ENCODE assay signal across 8 cellular contexts in genomic region chr15:85579957-85580694, GRCh38.
DNase-seq lines count a peak whose midpoint lies in the region; ATAC-seq, FAIRE-seq and TF ChIP-seq lines count a peak whose summit lies in the region.

No MANE protein-coding gene starts in this region.

- H3K9me3 ChIP-seq in A549 (no peaks in the 10 kb centered on the region), KOPT-K1 (ENCODE audit: insufficient read depth, low read length, poor library complexity, severe bottlenecking) (no peaks in the 10 kb centered on the region), muscle layer of colon (ENCODE audit: low read length) (no peaks in the 10 kb centered on the region)

- peak in 1 of 2 experiments; percentile 25; a peak in 1 of 5 replicates for TF ChIP-seq EP300 in A549 (IDR thresholded peaks at IDR 0.05)

- peak; percentile 92 for FAIRE-seq in A549 (lab: Jason Lieb, UNC)

- H3K9ac ChIP-seq in muscle layer of colon (ENCODE audit: low read length), result no peak overlapping the region

- ATAC-seq in A549 (peak; percentile 68 to 85), GM19035 (IDR thresholded peaks at IDR 0.05; ENCODE audit: unreplicated experiment) (no peak)

- H3K4me1 ChIP-seq in A549 (peaks cover 70% of the 10 kb centered on the region), muscle layer of colon (ENCODE audit: insufficient read depth, low read length) (peaks cover 42% of the 10 kb centered on the region)

- no peak for TF ChIP-seq POLR2A in A549 (IDR thresholded peaks at IDR 0.05; ENCODE audit: low read length)

- TF ChIP-seq RAD21 in A549 (conservative IDR thresholded peaks at IDR 0.05 in 1 of 2, IDR thresholded peaks at IDR 0.05 in 1 of 2), result peak; percentile 45 to 48

- peak overlapping the region; percentile 48 for H3K4me3 ChIP-seq in A549
- no peak overlapping the region for H3K4me3 ChIP-seq in choroid plexus epithelial cell (ENCODE audit: low read depth, low read length)
- H3K4me3 ChIP-seq in muscle layer of colon (ENCODE audit: low read depth in 1 of 2, low read length in 2 of 2), result no peak overlapping the region

- DNase-seq in A549 (ENCODE audit: low read depth in 1 of 2, low spot score in 1 of 2) (peak; percentile 79 to 80), choroid plexus epithelial cell (ENCODE audit: low read depth) (peak; percentile 46), SW 1271 (lab: John Stamatoyannopoulos, UW) (no peak)
- no peak for DNase-seq in activated effector memory CD4-positive, alpha-beta T cell treated with Interleukin-2 at 50 U/mL for 16 hours
- DNase-seq in effector CD8-positive, alpha-beta T cell (lab: John Stamatoyannopoulos, UW), result no peak

- TF ChIP-seq CTCF in A549 (IDR thresholded peaks at IDR 0.05), result peak; percentile 66
- peak; percentile 34 for TF ChIP-seq CTCF in choroid plexus epithelial cell (conservative IDR thresholded peaks at IDR 0.05; ENCODE audit: low read depth, low read length)

- H3K4me2 ChIP-seq in A549, result peak overlapping the region; percentile 91

- peaks cover 15% of the 10 kb centered on the region; the same call in 1 of the 2 replicates for H3K36me3 ChIP-seq in KOPT-K1 (ENCODE audit: insufficient read depth, low read length)
- peaks cover 17% of the 10 kb centered on the region for H3K36me3 ChIP-seq in muscle layer of colon (ENCODE audit: insufficient read depth, low read length)

- H3K27me3 ChIP-seq in muscle layer of colon (ENCODE audit: control insufficient read depth in 1 of 2, insufficient read depth in 2 of 2, low read length in 2 of 2), result no peaks in the 10 kb centered on the region

- H3K27ac ChIP-seq in A549 (peak overlapping the region; percentile 87 to 89), KOPT-K1 (ENCODE audit: low read depth, low read length, poor library complexity, severe bottlenecking) (peak overlapping the region; percentile 83), muscle layer of colon (ENCODE audit: low read depth, low read length) (peak overlapping the region; percentile 40)

- CTCF ChIA-PET in A549 (lab: Yijun Ruan, JAX), result interaction anchor here (0.9 to 2.7 kb wide), 15 partner anchors 10 to 284 kb away, joined by 3 to 14 read pairs (median 5); no protein-coding TSS in a partner anchor

- POLR2A ChIA-PET in A549 (lab: Yijun Ruan, JAX), result interaction anchor here (1.0 kb wide), 1 partner anchor 249 kb away, joined by 3 read pairs; no protein-coding TSS in a partner anchor

- 2% methylated on average over 14 of the region's 14 CpGs for WGBS in A549 (ENCODE audit: missing lambda C conversion rate)

TF ChIP-seq in A549, 52 proteins besides CTCF, POLR2A, EP300 and RAD21:
- TF ChIP-seq REST (IDR thresholded peaks at IDR 0.05), result no peak
- TF ChIP-seq MAFK (IDR thresholded peaks at IDR 0.05; ENCODE audit: partially characterized antibody), result peak; percentile 65
- TF ChIP-seq JUN (IDR thresholded peaks at IDR 0.05), result peak in 1 of 2 experiments; percentile 52; a peak in 2 of 5 replicates
- 0 out of 2 replicates have a peak, but pooled peaks have one; percentile 11 for TF ChIP-seq MAX (IDR thresholded peaks at IDR 0.05)
- no peak for TF ChIP-seq MYC (IDR thresholded peaks at IDR 0.05; ENCODE audit: borderline replicate concordance, low read length)
- peak; percentile 56 for TF ChIP-seq SMC3 (IDR thresholded peaks at IDR 0.05)
- TF ChIP-seq ZC3H11A (IDR thresholded peaks at IDR 0.05), result no peak
- 0 out of 2 replicates have a peak, but pooled peaks have one; percentile 14 for TF ChIP-seq GATA3 (IDR thresholded peaks at IDR 0.05; ENCODE audit: borderline replicate concordance)
- no peak for TF ChIP-seq FOSL2 (IDR thresholded peaks at IDR 0.05)
- peak; percentile 68 for TF ChIP-seq FOSL2 (CRISPR knock-in tag; IDR thresholded peaks at IDR 0.05)
- TF ChIP-seq CEBPB (IDR thresholded peaks at IDR 0.05), result 0 out of 4 replicates have a peak, but pooled peaks of 1 of the 2 experiments have one; percentile 21
- TF ChIP-seq CBX2 (IDR thresholded peaks at IDR 0.05; ENCODE audit: borderline replicate concordance, low read depth), result no peak

Comparison
In these comparisons a context has a peak if more than half of its experiments do, and no peak if none do; other contexts are left out.
1. DNase-seq: peak in A549 (2 of 2) and choroid plexus epithelial cell (single experiment); none in SW 1271 (0 of 2), activated effector memory CD4-positive, alpha-beta T cell treated with Interleukin-2 at 50 U/mL for 16 hours (single experiment) and effector CD8-positive, alpha-beta T cell (single experiment).
2. Peak in every context shown above with its lines, with median percentiles within 50 percentile points of each other: H3K27ac ChIP-seq.